24 cellular contexts compared by ENCODE assay signal in the genomic region with DNA sequence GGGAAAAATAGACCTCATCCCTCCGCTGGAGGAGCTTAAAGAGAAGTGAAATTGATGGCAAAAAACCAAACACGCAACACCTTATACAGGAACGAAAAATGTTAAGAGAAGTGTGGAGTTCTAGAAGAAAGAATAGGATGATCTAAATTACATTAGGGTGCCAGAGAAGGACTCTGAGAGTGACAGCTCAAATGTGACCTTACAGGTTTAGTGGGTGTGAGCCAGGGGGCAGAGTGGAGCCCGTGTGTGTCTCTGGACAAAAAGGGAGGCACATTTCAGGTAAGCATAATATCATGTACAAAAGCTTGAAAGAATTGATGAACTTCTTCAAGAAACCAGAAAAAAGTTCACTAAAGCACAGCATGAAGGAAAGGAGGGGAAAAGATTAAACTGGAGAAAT. TPM values are rescaled to one million over a fixed set of nuclear protein-coding genes. Genes with fewer than 3 reads are reported as not detected.
DNase-seq lines count a peak whose midpoint lies in the region; ATAC-seq lines count a peak whose summit lies in the region.
"Had no signal": no experiment of that assay in that cellular context is flagged by ENCODE, and none has a peak within 500 bp of the region (broad histone marks: within the 10 kb centered on the region; RNA-seq: fewer than 3 reads in every experiment).

No MANE protein-coding gene starts in this region.

- peaks cover 0 to 9% (median 4%) of the 10 kb centered on the region in 3 donors for H3K9me3 Mint-ChIP-seq in T-cell
- H3K9me3 Mint-ChIP-seq: activated T-helper 1 cell treated with anti-CD3 and anti-CD28 coated beads, Interleukin-12 subunit alpha, Interleukin-12 subunit beta, Interleukin-2, Interleukin-4 antibody, amounts not matched to agents 30 ng/mL and 10 ng/mL and 1 ng/mL, durations not matched to agents 14 hours and 24 hours and 36 hours had no signal

- H3K36me3 Mint-ChIP-seq in T-cell, result no peaks in the 10 kb centered on the region
- H3K36me3 Mint-ChIP-seq: CD8-positive, alpha-beta T cell had no signal

- in situ Hi-C loops in GM23248 (cut with MboI), result no loop called here

- no peaks in the 10 kb centered on the region for H3F3A ChIP-seq in GM23248 (ENCODE audit: insufficient read depth)

- H3K9ac ChIP-seq in GM23248, result no peak overlapping the region

- H3K4me1 ChIP-seq in GM23248 (ENCODE audit: insufficient read depth), result no peaks in the 10 kb centered on the region

- no peaks in the 10 kb centered on the region for H3K79me2 ChIP-seq in GM23248 (ENCODE audit: insufficient read depth)

- no peak overlapping the region for H3K27ac ChIP-seq in GM23248
- H3K27ac ChIP-seq: brain microvascular endothelial cell, coronary artery had no signal

- CTCF ChIA-PET in T-cell (lab: Charles Lee), result interaction anchor here in 1 of 2 donors (0.8 kb wide), 1 partner anchor 14 kb away, joined by 3 read pairs; no protein-coding TSS in a partner anchor

- H3K36me3 ChIP-seq in GM23248 (ENCODE audit: low read depth), result no peaks in the 10 kb centered on the region
- H3K36me3 ChIP-seq: brain microvascular endothelial cell had no signal

- H3K9me2 ChIP-seq in GM23248 (ENCODE audit: insufficient read depth), result no peaks in the 10 kb centered on the region

- no peak overlapping the region for H3K4me3 ChIP-seq in GM23248
- H3K4me3 ChIP-seq: coronary artery had no signal

- peak overlapping the region; percentile 88 for H2AFZ ChIP-seq in GM23248

- H3K4me3 Mint-ChIP-seq in T-cell, result peak overlapping the region in 2 of 3 donors; percentile 2 to 9
- H3K4me3 Mint-ChIP-seq: activated T-helper 1 cell treated with anti-CD3 and anti-CD28 coated beads, Interleukin-12 subunit alpha, Interleukin-12 subunit beta, Interleukin-2, Interleukin-4 antibody, amounts not matched to agents 30 ng/mL and 10 ng/mL and 1 ng/mL, durations not matched to agents 14 hours and 24 hours and 36 hours; CD8-positive, alpha-beta T cell had no signal

- H3K4me1 Mint-ChIP-seq in T-cell, result peaks cover 2 to 12% (median 10%) of the 10 kb centered on the region in 3 donors

- H3K27me3 Mint-ChIP-seq in T-cell, result peaks cover 55 to 64% of the 10 kb centered on the region in 2 donors

- no peaks in the 10 kb centered on the region for H3K9me3 ChIP-seq in GM23248 (ENCODE audit: low read depth)

- WGBS in GM23248 (ENCODE audit: low coverage in 1 of 2, low lambda C conversion rate in 2 of 2, missing lambda C conversion rate in 2 of 2), 2 experiments, result 45 to 52% methylated on average over 4 of the region's 4 CpGs

- ATAC-seq in T-cell (replicated peaks in 1 of 4) (no peak), HG02852 (IDR thresholded peaks at IDR 0.05; ENCODE audit: unreplicated experiment) (no peak), GM21381 (IDR thresholded peaks at IDR 0.05; ENCODE audit: unreplicated experiment) (no peak)
- ATAC-seq: CD8-positive, alpha-beta T cell; Panc1; stimulated activated naive CD8-positive, alpha-beta T cell treated with anti-CD3 and anti-CD28 coated beads, Interleukin-15, amount 100 ng/mL, for 72 hours had no signal

- no peak overlapping the region for H3K4me2 ChIP-seq in GM23248 (ENCODE audit: unreplicated experiment)

- POLR2A ChIA-PET in T-cell (lab: Charles Lee), result no interaction called here

- no peaks in the 10 kb centered on the region for H3K27me3 ChIP-seq in GM23248 (replicated peaks; ENCODE audit: insufficient read depth)
- H3K27me3 ChIP-seq: brain microvascular endothelial cell had no signal

- peak overlapping the region in 1 of 2 donors; percentile 8 for H3K27ac Mint-ChIP-seq in T-cell
- H3K27ac Mint-ChIP-seq: activated T-helper 1 cell treated with anti-CD3 and anti-CD28 coated beads, Interleukin-12 subunit alpha, Interleukin-12 subunit beta, Interleukin-2, Interleukin-4 antibody, amounts not matched to agents 30 ng/mL and 10 ng/mL and 1 ng/mL, durations not matched to agents 14 hours and 24 hours and 36 hours; CD8-positive, alpha-beta T cell; stimulated activated naive CD8-positive, alpha-beta T cell treated with anti-CD3 and anti-CD28 coated beads, Interleukin-15, amount 100 ng/mL, for 72 hours had no signal

- DNase-seq in DMS53 treated with DMSO at 0.1 percent for 48 hours (lab: John Stamatoyannopoulos, UW; ENCODE audit: unreplicated experiment), result peak; percentile 28
- DNase-seq in GM23248, result no peak
- DNase-seq in T-cell, result no peak
- DNase-seq in iPS-NIHi7 (ENCODE audit: extremely low spot score), result peak; percentile 25
- no peak for DNase-seq in ecto neural progenitor cell (ENCODE audit: low spot score)
- DNase-seq in SHP77 (lab: John Stamatoyannopoulos, UW), result no peak
- DNase-seq: activated CD4-positive, CD25-positive, alpha-beta regulatory T cell treated with anti-CD3 and anti-CD28 coated beads, Interleukin-2, amount 50 U/mL, for 72 hours; brain microvascular endothelial cell; CD8-positive, alpha-beta T cell; DMS79; IMR-90; midbrain; NCI-H1694; NCI-H2227 treated with DMSO at 0.1 percent for 48 hours; NCI-H82; small intestine; stimulated activated CD4-positive, alpha-beta T cell treated with anti-CD3 and anti-CD28 coated beads, Interleukin-4, amount 100 ng/mL, for 1 hour; stimulated activated naive CD8-positive, alpha-beta T cell treated with anti-CD3 and anti-CD28 coated beads, Interleukin-15, amount 100 ng/mL, for 72 hours had no signal

- H4K20me1 ChIP-seq in GM23248 (ENCODE audit: insufficient read depth), result no peaks in the 10 kb centered on the region

RNA-seq across cellular contexts. Expression of gene HLA-DRA, which starts 20.8 kb away (rescaled TPM):
- 0.89 TPM in 1 of 2 replicates, not detected in the other for total RNA-seq in GM23248 (2014; rRNA removed; shearing (Covaris generic))
- polyA plus RNA-seq in GM23248 (2016; fragmentation: Nextera tagmentation; extraction: Ambion mirVana), result 0.80 and 2.0 TPM in 2 replicates
- 100 to 1,000 TPM in 1 of 5 donors, 10 to 100 TPM in 4; 41.1 to 131 (median 47.9) TPM for total RNA-seq in T-cell
- total RNA-seq: IMR-90 had no signal
- polyA plus RNA-seq: IMR-90 had no signal

RNA-seq across cellular contexts. Expression of gene BTNL2, which starts 53.5 kb away (rescaled TPM):
- not detected in 2 replicates for total RNA-seq in GM23248 (2014; rRNA removed; shearing (Covaris generic))
- polyA plus RNA-seq in GM23248 (2016; fragmentation: Nextera tagmentation; extraction: Ambion mirVana), result not detected in 2 replicates
- total RNA-seq in T-cell, result not detected
- total RNA-seq: activated T-helper 1 cell treated with anti-CD3 and anti-CD28 coated beads, Interleukin-12 subunit alpha, Interleukin-12 subunit beta, Interleukin-2, Interleukin-4 antibody, amounts not matched to agents 30 ng/mL and 10 ng/mL and 1 ng/mL, durations not matched to agents 14 hours and 24 hours and 36 hours; CD8-positive, alpha-beta T cell; IMR-90; SK-MEL-5 had no signal
- polyA plus RNA-seq: IMR-90 had no signal

Comparison
In these comparisons a context has a peak if more than half of its experiments do, and no peak if none do; other contexts are left out.
1. DNase-seq: peak in DMS53 treated with DMSO at 0.1 percent for 48 hours (single experiment) and iPS-NIHi7 (single experiment); none in GM23248 (single experiment), T-cell (0 of 34), ecto neural progenitor cell (single experiment) and SHP77 (0 of 2).
2. RNA of gene HLA-DRA, which starts 20.8 kb away (total RNA-seq): 41.1 to 131 TPM in T-cell; 0.89 TPM in GM23248; every median in the first group is over 10 times any median in the second.